ENCODE assay signal across 18 cellular contexts in genomic region chr3:196995027-196995426, GRCh38.
"Had no signal": no experiment of that assay in that cellular context is flagged by ENCODE, and none has a peak within 500 bp of the region (broad histone marks: within the 10 kb centered on the region; RNA-seq: fewer than 3 reads in every experiment).

No MANE protein-coding gene starts in this region.

- H3K4me1 Mint-ChIP-seq: activated CD4-positive, alpha-beta T cell treated with anti-CD3 and anti-CD28 coated beads, Interleukin-2, amount 10 ng/mL, durations not matched to agents 7 days and 5 days; activated naive CD8-positive, alpha-beta T cell treated with anti-CD3 and anti-CD28 coated beads for 36 hours; immature natural killer cell had no signal

- H3K9me3 ChIP-seq: gastrocnemius medialis, upper lobe of right lung had no signal

- H3K4me3 Mint-ChIP-seq: activated CD4-positive, alpha-beta T cell treated with anti-CD3 and anti-CD28 coated beads, Interleukin-2, amount 10 ng/mL, durations not matched to agents 7 days and 5 days; activated naive CD8-positive, alpha-beta T cell treated with anti-CD3 and anti-CD28 coated beads for 36 hours; endodermal cell; immature natural killer cell had no signal

- FAIRE-seq: TTC549 had no signal

- H3K27ac Mint-ChIP-seq: activated CD4-positive, alpha-beta T cell treated with anti-CD3 and anti-CD28 coated beads, Interleukin-2, amount 10 ng/mL, durations not matched to agents 7 days and 5 days; activated naive CD8-positive, alpha-beta T cell treated with anti-CD3 and anti-CD28 coated beads for 36 hours; endodermal cell; immature natural killer cell had no signal

- ATAC-seq: gastrocnemius medialis; heart left ventricle; left colon; stimulated activated naive CD8-positive, alpha-beta T cell treated with anti-CD3 and anti-CD28 coated beads, Interleukin-15, Interleukin-2, amounts not matched to agents 100 U/mL and 50 U/mL, for 24 hours; upper lobe of right lung had no signal

- H3K4me3 ChIP-seq: dorsolateral prefrontal cortex, gastrocnemius medialis, heart left ventricle, lung, upper lobe of right lung had no signal

- H3K36me3 Mint-ChIP-seq: activated naive CD8-positive, alpha-beta T cell treated with anti-CD3 and anti-CD28 coated beads for 36 hours; immature natural killer cell had no signal

- H3K9me3 Mint-ChIP-seq: activated CD4-positive, alpha-beta T cell treated with anti-CD3 and anti-CD28 coated beads, Interleukin-2, amount 10 ng/mL, durations not matched to agents 7 days and 5 days; activated naive CD8-positive, alpha-beta T cell treated with anti-CD3 and anti-CD28 coated beads for 36 hours; endodermal cell; immature natural killer cell had no signal

- H3K4me1 ChIP-seq: heart left ventricle, upper lobe of right lung had no signal

- H3K9ac ChIP-seq: parathyroid adenoma had no signal

- H3K27me3 Mint-ChIP-seq: activated CD4-positive, alpha-beta T cell treated with anti-CD3 and anti-CD28 coated beads, Interleukin-2, amount 10 ng/mL, durations not matched to agents 7 days and 5 days; activated naive CD8-positive, alpha-beta T cell treated with anti-CD3 and anti-CD28 coated beads for 36 hours had no signal

- DNase-seq: activated CD4-positive, alpha-beta T cell treated with anti-CD3 and anti-CD28 coated beads, Interleukin-2, amount 10 ng/mL, durations not matched to agents 7 days and 5 days; activated CD8-positive, alpha-beta memory T cell treated with anti-CD3 and anti-CD28 coated beads, Interleukin-2, amount 50 U/mL, for 48 hours; activated naive CD8-positive, alpha-beta T cell treated with anti-CD3 and anti-CD28 coated beads for 36 hours; gastrocnemius medialis; immature natural killer cell; left colon; midbrain; stimulated activated CD4-positive, alpha-beta T cell treated with anti-CD3 and anti-CD28 coated beads, Interleukin-15, amount 100 ng/mL, for 24 hours; stimulated activated CD4-positive, alpha-beta T cell treated with anti-CD3 and anti-CD28 coated beads, Interleukin-4, amount 100 ng/mL, for 4 hours; stimulated activated CD8-positive, alpha-beta memory T cell treated with anti-CD3 and anti-CD28 coated beads, Interleukin-4, amount 100 ng/mL, for 48 hours; stimulated activated naive CD8-positive, alpha-beta T cell treated with anti-CD3 and anti-CD28 coated beads, Interleukin-15, Interleukin-2, amounts not matched to agents 100 U/mL and 50 U/mL, for 24 hours had no signal

- H3K36me3 ChIP-seq: gastrocnemius medialis, heart left ventricle, upper lobe of right lung had no signal

- H3K27me3 ChIP-seq: dorsolateral prefrontal cortex, gastrocnemius medialis, heart left ventricle, upper lobe of right lung had no signal

- H3K27ac ChIP-seq: gastrocnemius medialis, heart left ventricle, parathyroid adenoma, upper lobe of right lung had no signal
